21 cellular contexts compared by ENCODE assay signal in genomic region chr19:35734273-35734672, GRCh38. TPM values are rescaled to one million over a fixed set of nuclear protein-coding genes. Genes with fewer than 3 reads are reported as not detected.
DNase-seq lines count a peak whose midpoint lies in the region; ATAC-seq and TF ChIP-seq lines count a peak whose summit lies in the region.
"Had no signal": no experiment of that assay in that cellular context is flagged by ENCODE, and none has a peak within 500 bp of the region (broad histone marks: within the 10 kb centered on the region; RNA-seq: fewer than 3 reads in every experiment).

No MANE protein-coding gene starts in this region.

- H3K27ac Mint-ChIP-seq in natural killer cell treated with Interleukin-12 subunit alpha and Interleukin-12 subunit beta and Interleukin-15 and Interleukin-18, amount 100 ng/mL, for 72 hours, result peak overlapping the region; percentile 28 to 49
- no peak overlapping the region for H3K27ac Mint-ChIP-seq in natural killer cell
- peak overlapping the region; percentile 67 to 77 for H3K27ac Mint-ChIP-seq in T-cell
- H3K27ac Mint-ChIP-seq in glutamatergic neuron (ENCODE audit: unreplicated experiment), result peak overlapping the region; percentile 73
- H3K27ac Mint-ChIP-seq in stimulated activated memory B cell treated with anti-CD40 and anti-IgM and Interleukin-4, amounts not matched to agents 10 μg/mL and 1 μg/mL and 100 μg/mL, for 72 hours, result peak overlapping the region; percentile 18

- POLR2A ChIA-PET in T-cell (lab: Charles Lee), result no interaction called here

- H3K36me3 Mint-ChIP-seq in natural killer cell treated with Interleukin-12 subunit alpha and Interleukin-12 subunit beta and Interleukin-15 and Interleukin-18, amount 100 ng/mL, for 72 hours, result peaks cover 15% of the 10 kb centered on the region
- H3K36me3 Mint-ChIP-seq in natural killer cell (no peaks in the 10 kb centered on the region), T-cell (peaks cover 44% of the 10 kb centered on the region), glutamatergic neuron (ENCODE audit: unreplicated experiment) (peaks cover 4% of the 10 kb centered on the region)
- peaks cover 76% of the 10 kb centered on the region for H3K36me3 Mint-ChIP-seq in stimulated activated memory B cell treated with anti-CD40 and anti-IgM and Interleukin-4, amounts not matched to agents 10 μg/mL and 1 μg/mL and 100 μg/mL, for 72 hours

- no peaks in the 10 kb centered on the region for H3K27me3 ChIP-seq in tibial artery
- H3K27me3 ChIP-seq: transverse colon had no signal

- H3K4me1 ChIP-seq in tibial artery, result peaks cover 0 to 3% (median under 1%) of the 10 kb centered on the region in 4 donors
- H3K4me1 ChIP-seq: transverse colon had no signal

- H3K9me3 Mint-ChIP-seq in natural killer cell treated with Interleukin-12 subunit alpha and Interleukin-12 subunit beta and Interleukin-15 and Interleukin-18, amount 100 ng/mL, for 72 hours, result no peaks in the 10 kb centered on the region
- H3K9me3 Mint-ChIP-seq in natural killer cell (no peaks in the 10 kb centered on the region), T-cell (no peaks in the 10 kb centered on the region), glutamatergic neuron (ENCODE audit: unreplicated experiment) (peaks cover 5% of the 10 kb centered on the region)
- H3K9me3 Mint-ChIP-seq in stimulated activated memory B cell treated with anti-CD40 and anti-IgM and Interleukin-4, amounts not matched to agents 10 μg/mL and 1 μg/mL and 100 μg/mL, for 72 hours, result no peaks in the 10 kb centered on the region

- no peak overlapping the region for H3K4me3 ChIP-seq in tibial artery
- H3K4me3 ChIP-seq: transverse colon had no signal

- no peak overlapping the region for H3K4me3 Mint-ChIP-seq in natural killer cell treated with Interleukin-12 subunit alpha and Interleukin-12 subunit beta and Interleukin-15 and Interleukin-18, amount 100 ng/mL, for 72 hours
- no peak overlapping the region for H3K4me3 Mint-ChIP-seq in natural killer cell
- no peak overlapping the region for H3K4me3 Mint-ChIP-seq in T-cell
- H3K4me3 Mint-ChIP-seq in glutamatergic neuron (ENCODE audit: unreplicated experiment), result no peak overlapping the region
- no peak overlapping the region for H3K4me3 Mint-ChIP-seq in stimulated activated memory B cell treated with anti-CD40 and anti-IgM and Interleukin-4, amounts not matched to agents 10 μg/mL and 1 μg/mL and 100 μg/mL, for 72 hours

- no peaks in the 10 kb centered on the region for H3K27me3 Mint-ChIP-seq in natural killer cell treated with Interleukin-12 subunit alpha and Interleukin-12 subunit beta and Interleukin-15 and Interleukin-18, amount 100 ng/mL, for 72 hours
- H3K27me3 Mint-ChIP-seq in natural killer cell (ENCODE audit: low read depth in 2 of 2) (no peaks in the 10 kb centered on the region), T-cell (no peaks in the 10 kb centered on the region), glutamatergic neuron (ENCODE audit: unreplicated experiment) (peaks cover 10% of the 10 kb centered on the region)
- no peaks in the 10 kb centered on the region for H3K27me3 Mint-ChIP-seq in stimulated activated memory B cell treated with anti-CD40 and anti-IgM and Interleukin-4, amounts not matched to agents 10 μg/mL and 1 μg/mL and 100 μg/mL, for 72 hours

- H3K36me3 ChIP-seq in tibial artery, result peaks cover 51 to 99% (median 95%) of the 10 kb centered on the region in 3 donors

- TF ChIP-seq CTCF in natural killer cell (IDR thresholded peaks at IDR 0.05) (no peak), glutamatergic neuron (IDR thresholded peaks at IDR 0.05; ENCODE audit: partially characterized antibody, unreplicated experiment) (no peak), tibial artery (IDR thresholded peaks at IDR 0.05) (no peak)

- H3K27ac ChIP-seq in tibial artery, result no peak overlapping the region
- H3K27ac ChIP-seq: transverse colon, VCaP had no signal

- CTCF ChIA-PET in T-cell (lab: Charles Lee), result no interaction called here

- intact Hi-C loops in natural killer cell (cut with micrococcal nuclease) (no loop called here), tibial artery (cut with DNase I; ENCODE audit: low total_unique reads) (no loop called here)

- no peaks in the 10 kb centered on the region for H3K9me3 ChIP-seq in tibial artery
- H3K9me3 ChIP-seq: transverse colon had no signal

- no peak for ATAC-seq in natural killer cell treated with Interleukin-12 subunit alpha and Interleukin-12 subunit beta and Interleukin-15 and Interleukin-18, amount 100 ng/mL, for 72 hours
- ATAC-seq in natural killer cell (no peak), T-cell (replicated peaks in 1 of 4) (no peak)
- no peak for ATAC-seq in stimulated activated memory B cell treated with anti-CD40 and anti-IgM and Interleukin-4, amounts not matched to agents 10 μg/mL and 1 μg/mL and 100 μg/mL, for 72 hours
- ATAC-seq: right cardiac atrium had no signal

- H3K4me1 Mint-ChIP-seq in natural killer cell treated with Interleukin-12 subunit alpha and Interleukin-12 subunit beta and Interleukin-15 and Interleukin-18, amount 100 ng/mL, for 72 hours (ENCODE audit: low read depth in 2 of 2), result peaks cover 14 to 33% of the 10 kb centered on the region in 2 donors
- H3K4me1 Mint-ChIP-seq in natural killer cell (peaks cover 6 to 29% of the 10 kb centered on the region in 2 donors), T-cell (peaks cover 28 to 50% (median 31%) of the 10 kb centered on the region in 3 donors), glutamatergic neuron (ENCODE audit: low read depth, unreplicated experiment) (no peaks in the 10 kb centered on the region)
- peaks cover 39% of the 10 kb centered on the region for H3K4me1 Mint-ChIP-seq in stimulated activated memory B cell treated with anti-CD40 and anti-IgM and Interleukin-4, amounts not matched to agents 10 μg/mL and 1 μg/mL and 100 μg/mL, for 72 hours

- DNase-seq in natural killer cell treated with Interleukin-12 subunit alpha and Interleukin-12 subunit beta and Interleukin-15 and Interleukin-18, amount 100 ng/mL, for 72 hours (ENCODE audit: low spot score), result no peak
- DNase-seq in natural killer cell, result no peak
- DNase-seq in T-cell, result no peak
- no peak for DNase-seq in glutamatergic neuron
- DNase-seq in stimulated activated CD4-positive, alpha-beta T cell treated with anti-CD3 and anti-CD28 coated beads, Interleukin-4, amount 100 ng/mL, for 1 hour, result no peak
- no peak for DNase-seq in tibial artery
- no peak for DNase-seq in NCI-H2196 treated with DMSO at 0.1 percent for 48 hours (lab: John Stamatoyannopoulos, UW; ENCODE audit: unreplicated experiment)
- DNase-seq: activated effector memory CD4-positive, alpha-beta T cell treated with Interleukin-2 at 50 U/mL for 16 hours; aorta; DMS 273 treated with DMSO at 0.1 percent for 48 hours; Kasumi-1; NCI-H1105; NCI-H2107; NCI-H524; occipital lobe; stimulated activated naive CD4-positive, alpha-beta T cell; SW 1271; transverse colon had no signal

RNA-seq across cellular contexts. Expression of gene IGFLR1, which starts 8.0 kb away (rescaled TPM):
- total RNA-seq in natural killer cell treated with Interleukin-12 subunit alpha and Interleukin-12 subunit beta and Interleukin-15 and Interleukin-18, amount 100 ng/mL, for 72 hours, result 100 to 1,000 TPM in 1 of 2 donors, 10 to 100 TPM in 1; 80.4 to 193 TPM
- total RNA-seq in natural killer cell, result 10 to 100 TPM; 57.7 to 75.6 (median 69.6) TPM
- 100 to 1,000 TPM in 2 of 5 donors, 10 to 100 TPM in 3; 54.7 to 123 (median 98.1) TPM for total RNA-seq in T-cell
- total RNA-seq in glutamatergic neuron (ENCODE audit: unreplicated experiment), result 4.7 TPM

RNA-seq across cellular contexts. Expression of gene U2AF1L4, which starts 10.9 kb away (rescaled TPM):
- total RNA-seq in natural killer cell treated with Interleukin-12 subunit alpha and Interleukin-12 subunit beta and Interleukin-15 and Interleukin-18, amount 100 ng/mL, for 72 hours, result 10 to 100 TPM; 17.0 to 19.1 TPM
- 10 to 100 TPM; 63.7 to 78.2 (median 73.0) TPM for total RNA-seq in natural killer cell
- total RNA-seq in T-cell, result 10 to 100 TPM; 40.2 to 74.1 (median 49.3) TPM
- 24.3 TPM for total RNA-seq in glutamatergic neuron (ENCODE audit: unreplicated experiment)

RNA-seq across cellular contexts. Expression of gene PSENEN, which starts 11.2 kb away (rescaled TPM):
- 10 to 100 TPM; 66.4 to 84.2 TPM for total RNA-seq in natural killer cell treated with Interleukin-12 subunit alpha and Interleukin-12 subunit beta and Interleukin-15 and Interleukin-18, amount 100 ng/mL, for 72 hours
- total RNA-seq in natural killer cell (10 to 100 TPM; 38.5 to 45.0 (median 41.0) TPM), T-cell (10 to 100 TPM; 21.2 to 33.5 (median 24.5) TPM), glutamatergic neuron (ENCODE audit: unreplicated experiment) (109 TPM)

RNA-seq across cellular contexts. Expression of gene LIN37, which starts 14.1 kb away (rescaled TPM):
- total RNA-seq in natural killer cell treated with Interleukin-12 subunit alpha and Interleukin-12 subunit beta and Interleukin-15 and Interleukin-18, amount 100 ng/mL, for 72 hours, result 10 to 100 TPM in 1 of 2 donors, 1 to 10 TPM in 1; 9.6 to 24.7 TPM
- 10 to 100 TPM; 16.7 to 22.1 (median 18.2) TPM for total RNA-seq in natural killer cell
- total RNA-seq in T-cell, result 10 to 100 TPM; 11.8 to 23.6 (median 22.8) TPM
- total RNA-seq in glutamatergic neuron (ENCODE audit: unreplicated experiment), result 29.8 TPM

RNA-seq across cellular contexts. Expression of gene KMT2B, which starts 16.5 kb away (rescaled TPM):
- 100 to 1,000 TPM in 1 of 2 donors, 10 to 100 TPM in 1; 80.1 to 137 TPM for total RNA-seq in natural killer cell treated with Interleukin-12 subunit alpha and Interleukin-12 subunit beta and Interleukin-15 and Interleukin-18, amount 100 ng/mL, for 72 hours
- total RNA-seq in natural killer cell (10 to 100 TPM; 60.8 to 70.9 (median 70.7) TPM), T-cell (100 to 1,000 TPM in 1 of 5 donors, 10 to 100 TPM in 4; 76.4 to 107 (median 92.5) TPM), glutamatergic neuron (ENCODE audit: unreplicated experiment) (60.8 TPM)

Comparison
In these comparisons a context has a peak if more than half of its experiments do, and no peak if none do; other contexts are left out.
1. H3K27ac Mint-ChIP-seq: peak in natural killer cell treated with Interleukin-12 subunit alpha and Interleukin-12 subunit beta and Interleukin-15 and Interleukin-18, amount 100 ng/mL, for 72 hours (2 of 2), T-cell (2 of 2), glutamatergic neuron (single experiment) and stimulated activated memory B cell treated with anti-CD40 and anti-IgM and Interleukin-4, amounts not matched to agents 10 μg/mL and 1 μg/mL and 100 μg/mL, for 72 hours (single experiment); none in natural killer cell (0 of 2).